29 cellular contexts compared by ENCODE assay signal in genomic region chr1:36942093-36942492, GRCh38.
"Had no signal": no experiment of that assay in that cellular context is flagged by ENCODE, and none has a peak within 500 bp of the region (broad histone marks: within the 10 kb centered on the region; RNA-seq: fewer than 3 reads in every experiment).

No MANE protein-coding gene starts in this region.

- H3K27me3 ChIP-seq: brain microvascular endothelial cell had no signal

- DNase-seq: activated CD4-positive, alpha-beta memory T cell treated with anti-CD3 and anti-CD28 coated beads, Interleukin-2, amount 10 ng/mL, durations not matched to agents 7 days and 5 days; activated CD4-positive, alpha-beta T cell treated with anti-CD3 and anti-CD28 coated beads for 1 hour; activated CD4-positive, alpha-beta T cell treated with anti-CD3 and anti-CD28 coated beads for 48 hours; activated CD4-positive, CD25-positive, alpha-beta regulatory T cell; activated effector memory CD4-positive, alpha-beta T cell treated with anti-CD3 and anti-CD28 coated beads, Interleukin-2, amount 50 U/mL, for 16 hours; activated naive CD4-positive, alpha-beta T cell; activated naive CD4-positive, alpha-beta T cell treated with anti-CD3 and anti-CD28 coated beads, Interleukin-2, amount 50 U/mL, for 16 hours; activated naive CD8-positive, alpha-beta T cell treated with anti-CD3 and anti-CD28 coated beads for 36 hours; activated T-cell treated with anti-CD3 and anti-CD28 coated beads, Interleukin-2, amount 50 U/mL, for 1 hour; activated T-cell treated with anti-CD3 and anti-CD28 coated beads, Interleukin-2, amount 50 U/mL, for 72 hours; amniotic stem cell; aorta; brain microvascular endothelial cell; central memory CD4-positive, alpha-beta T cell; NCI-H1092 treated with DMSO at 0.1 percent for 48 hours; NCI-H187; NCI-H2029 treated with DMSO at 0.1 percent for 48 hours; NCI-H226; NCI-H446 treated with DMSO at 0.1 percent for 48 hours; NCI-H526 treated with DMSO at 0.1 percent for 48 hours; NCI-H82; NK-92 treated with Interleukin-12 subunit alpha and Interleukin-12 subunit beta, amount 100 ng/mL, for 24 hours; Right ventricle myocardium superior; SW 1271; T-helper 1 cell; T-helper 2 cell; T-helper 9 cell; WERI-Rb-1 had no signal

- H3K36me3 ChIP-seq: brain microvascular endothelial cell had no signal

- H3K27ac ChIP-seq: brain microvascular endothelial cell, KMS-11, WERI-Rb-1 had no signal

- H3K4me2 ChIP-seq: KMS-11 had no signal

- H3K9ac ChIP-seq: KMS-11 had no signal
